Comparison of ENCODE assay signal across 24 cellular contexts in the genomic region with DNA sequence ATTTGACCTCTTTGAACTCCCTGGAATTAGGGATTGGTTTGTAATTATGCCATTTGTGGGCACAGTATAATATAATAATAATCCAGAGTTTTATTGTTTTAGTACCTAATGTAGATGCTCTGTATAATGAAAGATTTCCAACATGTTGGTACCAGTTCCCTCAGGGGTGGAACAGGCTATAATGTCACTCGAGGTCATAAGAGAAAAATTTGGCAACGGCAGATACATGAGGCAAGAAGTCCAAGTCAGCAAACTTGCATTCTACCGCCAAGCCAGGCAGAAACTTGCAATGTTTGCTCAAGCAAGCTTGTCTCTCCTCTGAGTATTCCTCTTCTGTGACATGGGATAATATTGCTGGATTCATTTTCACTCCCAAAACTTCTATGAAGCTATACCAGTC.
"Had no signal": no experiment of that assay in that cellular context is flagged by ENCODE, and none has a peak within 500 bp of the region (broad histone marks: within the 10 kb centered on the region; RNA-seq: fewer than 3 reads in every experiment).

No MANE protein-coding gene starts in this region.

- ATAC-seq: effector memory CD8-positive, alpha-beta T cell; foreskin keratinocyte; gastroesophageal sphincter; heart left ventricle; left lung; left ventricle myocardium superior; mucosa of descending colon had no signal

- H3K27me3 ChIP-seq: esophagus muscularis mucosa, foreskin keratinocyte, heart left ventricle, hepatocyte, left lung had no signal

- FAIRE-seq: endometrium, frontal cortex, islet of Langerhans, keratinocyte had no signal

- DNase-seq: cortex of kidney; effector CD8-positive, alpha-beta T cell; effector memory CD8-positive, alpha-beta T cell; endodermal cell; erythroblast; foreskin keratinocyte; heart left ventricle; hypothalamus; immature natural killer cell; left cardiac atrium; left lung; left ventricle myocardium superior; lower lobe of right lung; mesenchymal stem cell; mucosa of descending colon; naive B cell had no signal

- H3K4me1 ChIP-seq: esophagus muscularis mucosa, foreskin keratinocyte, gastroesophageal sphincter, heart left ventricle, left lung, lower lobe of right lung had no signal

- H3K36me3 ChIP-seq: esophagus muscularis mucosa, gastroesophageal sphincter, heart left ventricle, left lung, lower lobe of right lung had no signal

- H3K27ac ChIP-seq: epithelial cell of prostate, esophagus muscularis mucosa, foreskin keratinocyte, gastroesophageal sphincter, heart left ventricle, hepatocyte, left lung, lower lobe of right lung had no signal

- H3K4me3 ChIP-seq: esophagus muscularis mucosa, gastroesophageal sphincter, heart left ventricle, hepatocyte, left lung, lower lobe of right lung, mucosa of descending colon had no signal
